In genomic region chr5:143570989-143571388, GRCh38 we compare ENCODE assay signal across 16 cellular contexts.
DNase-seq lines count a peak whose midpoint lies in the region; ATAC-seq and TF ChIP-seq lines count a peak whose summit lies in the region.
"Had no signal": no experiment of that assay in that cellular context is flagged by ENCODE, and none has a peak within 500 bp of the region (broad histone marks: within the 10 kb centered on the region; RNA-seq: fewer than 3 reads in every experiment).

No MANE protein-coding gene starts in this region.

- H3K4me3 ChIP-seq in IMR-90 (ENCODE audit: insufficient read depth, low read depth, low read length) (no peak overlapping the region), OCI-LY7 (ENCODE audit: low read depth, low read length, poor library complexity, severe bottlenecking) (no peak overlapping the region), right cardiac atrium (ENCODE audit: low read length) (no peak overlapping the region)
- H3K4me3 ChIP-seq: K562 had no signal

- H2AFZ ChIP-seq in IMR-90 (replicated peaks; ENCODE audit: low read length, poor library complexity) = peak overlapping the region; percentile 34
- H2AFZ ChIP-seq in OCI-LY7 (ENCODE audit: low read length) = peak overlapping the region; percentile 61; the same call in 1 of the 2 replicates

- POLR2A ChIA-PET in IMR-90 (lab: Charles Lee; ENCODE audit: unreplicated experiment) (no interaction called here), OCI-LY7 (lab: Charles Lee) (interaction anchor here (0.9 to 7.0 kb wide), 4 partner anchors 12 to 23 kb away, joined by 3 to 59 read pairs (median 24); no protein-coding TSS in a partner anchor)

- no peak for TF ChIP-seq CTCF in IMR-90 (conservative IDR thresholded peaks at IDR 0.05; ENCODE audit: low read depth, low read length)
- no peak for TF ChIP-seq CTCF in OCI-LY7 (conservative IDR thresholded peaks at IDR 0.05; ENCODE audit: low read length)
- no peak for TF ChIP-seq CTCF in chondrocyte (IDR thresholded peaks at IDR 0.05)

- no peaks in the 10 kb centered on the region for H3K9me2 ChIP-seq in OCI-LY7 (ENCODE audit: insufficient read depth, low read length)

- CTCF ChIA-PET in IMR-90 (lab: Yijun Ruan, JAX) = no interaction called here
- CTCF ChIA-PET in OCI-LY7 (lab: Charles Lee; ENCODE audit: unreplicated experiment) = interaction anchor here (1.0 kb wide), 1 partner anchor 12 kb away, joined by 3 read pairs; no protein-coding TSS in a partner anchor

- no peak overlapping the region for H3K27ac Mint-ChIP-seq in chondrocyte (ENCODE audit: unreplicated experiment)
- H3K27ac Mint-ChIP-seq: CD4-positive, alpha-beta T cell; H9 had no signal

- no peaks in the 10 kb centered on the region for H3K9me3 Mint-ChIP-seq in chondrocyte (ENCODE audit: low read depth)
- H3K9me3 Mint-ChIP-seq: CD4-positive, alpha-beta T cell; H9 had no signal

- no peaks in the 10 kb centered on the region; the same call in 1 of the 2 replicates for H3K9me1 ChIP-seq in IMR-90 (ENCODE audit: insufficient read depth, low read length)

- peak overlapping the region; percentile 47; the same call in 1 of the 2 replicates for H3K4ac ChIP-seq in IMR-90 (ENCODE audit: low read depth, low read length)

- H3K27ac ChIP-seq in IMR-90 (ENCODE audit: insufficient read depth, low read length) = no peak overlapping the region
- H3K27ac ChIP-seq in OCI-LY7 (ENCODE audit: low read depth, low read length, poor library complexity, severe bottlenecking) = no peak overlapping the region
- H3K27ac ChIP-seq in right cardiac atrium (ENCODE audit: low read length) = no peak overlapping the region

- H3K4me2 ChIP-seq in IMR-90 (ENCODE audit: low read depth, low read length) (no peak overlapping the region), OCI-LY7 (ENCODE audit: low read length) (no peak overlapping the region)

- no peaks in the 10 kb centered on the region for H3K79me1 ChIP-seq in IMR-90 (ENCODE audit: low read depth in 1 of 2, low read length in 2 of 2)

- no peak overlapping the region for H3K4me3 Mint-ChIP-seq in chondrocyte (ENCODE audit: unreplicated experiment)
- H3K4me3 Mint-ChIP-seq: CD4-positive, alpha-beta T cell; H9 had no signal

- H3K23ac ChIP-seq in IMR-90 (ENCODE audit: low read depth, low read length) = no peak overlapping the region

- H3K27me3 ChIP-seq in IMR-90 (ENCODE audit: control insufficient read depth, insufficient read depth, low read length) (no peaks in the 10 kb centered on the region), right cardiac atrium (ENCODE audit: control insufficient read depth, insufficient read depth) (no peaks in the 10 kb centered on the region)
- H3K27me3 ChIP-seq: BE2C had no signal

- H3K79me2 ChIP-seq in OCI-LY7 (ENCODE audit: insufficient read depth, low read depth, low read length) = no peaks in the 10 kb centered on the region

- no peak overlapping the region for H3K9ac ChIP-seq in IMR-90 (ENCODE audit: low read depth, low read length)

- H3K56ac ChIP-seq in IMR-90 (ENCODE audit: extremely low read depth, insufficient read depth, low read length) = no peak overlapping the region

- intact Hi-C loops in IMR-90 (cut with micrococcal nuclease) = no loop called here
- intact Hi-C loops in OCI-LY7 (cut with micrococcal nuclease; ENCODE audit: unreplicated experiment) = no loop called here
- intact Hi-C loops in right cardiac atrium (cut with DNase I) = no loop called here

- no peaks in the 10 kb centered on the region for H3K36me3 Mint-ChIP-seq in chondrocyte (ENCODE audit: low read depth)

- TF ChIP-seq POLR2A in IMR-90 (IDR thresholded peaks at IDR 0.05; ENCODE audit: low read depth, low read length) = no peak

- H4K8ac ChIP-seq in IMR-90 (ENCODE audit: low read depth in 2 of 2, low read length in 2 of 2) = no peak overlapping the region

- in situ Hi-C loops in IMR-90 (cut with MboI; ENCODE audit: low sequenced_read_pairs) = no loop called here

- peak overlapping the region; percentile 20; the same call in 1 of the 2 replicates for H2BK20ac ChIP-seq in IMR-90 (ENCODE audit: low read depth, low read length)

- peak overlapping the region; percentile 60; the same call in 1 of the 2 replicates for H3K14ac ChIP-seq in IMR-90 (replicated peaks; ENCODE audit: low read depth, low read length)

- H4K20me1 ChIP-seq in IMR-90 (ENCODE audit: insufficient read depth, low read length) (no peaks in the 10 kb centered on the region), OCI-LY7 (ENCODE audit: insufficient read depth, low read length) (no peaks in the 10 kb centered on the region)

- H2AK5ac ChIP-seq in IMR-90 (ENCODE audit: low read depth, low read length) = peak overlapping the region; percentile 48; the same call in 1 of the 2 replicates

- H4K5ac ChIP-seq in IMR-90 (ENCODE audit: low read depth, low read length) = no peak overlapping the region

- no peak overlapping the region for H3K18ac ChIP-seq in IMR-90 (ENCODE audit: low read depth, low read length)

- no peaks in the 10 kb centered on the region for H3K4me1 ChIP-seq in IMR-90 (ENCODE audit: control insufficient read depth, insufficient read depth, low read length)
- H3K4me1 ChIP-seq in OCI-LY7 (ENCODE audit: insufficient read depth, low read length, poor library complexity, severe bottlenecking) = peaks cover 29% of the 10 kb centered on the region
- H3K4me1 ChIP-seq in right cardiac atrium (ENCODE audit: control insufficient read depth, insufficient read depth, low read length) = peaks cover 3% of the 10 kb centered on the region
- H3K4me1 ChIP-seq: BE2C had no signal

- no peak for TF ChIP-seq RAD21 in IMR-90 (IDR thresholded peaks at IDR 0.05; ENCODE audit: low read length)

- peaks cover 8% of the 10 kb centered on the region for H3K4me1 Mint-ChIP-seq in chondrocyte (ENCODE audit: low read depth)
- H3K4me1 Mint-ChIP-seq: H9 had no signal

- no peaks in the 10 kb centered on the region for H3K9me3 ChIP-seq in IMR-90 (ENCODE audit: control insufficient read depth, insufficient read depth, low read length)
- no peaks in the 10 kb centered on the region for H3K9me3 ChIP-seq in OCI-LY7 (ENCODE audit: low read length)
- no peaks in the 10 kb centered on the region for H3K9me3 ChIP-seq in right cardiac atrium (ENCODE audit: control insufficient read depth, low read length)
- H3K9me3 ChIP-seq: BE2C had no signal

- no peaks in the 10 kb centered on the region for H3K27me3 Mint-ChIP-seq in chondrocyte (ENCODE audit: low read depth)
- H3K27me3 Mint-ChIP-seq: CD4-positive, alpha-beta T cell had no signal

- DNase-seq in IMR-90 = no peak
- no peak for DNase-seq in OCI-LY7 (ENCODE audit: low spot score)
- peak; percentile 10 for DNase-seq in left kidney (ENCODE audit: low read depth, low spot score)
- DNase-seq in midbrain (lab: John Stamatoyannopoulos, UW) = no peak
- DNase-seq in chondrocyte (ENCODE audit: low spot score) = no peak
- no peak for DNase-seq in right cardiac atrium
- DNase-seq: ACHN; BE2C; C1 segment of cervical spinal cord; CD4-positive, alpha-beta T cell; DMS153; DMS79; GDM1; H9 had no signal

- H2BK15ac ChIP-seq in IMR-90 (ENCODE audit: low read depth, low read length) = no peak overlapping the region

- BruUV-seq in IMR-90 (replicated peaks; lab: Mats Ljungman, UMichigan) (no TSS peak), OCI-LY7 (replicated peaks; lab: Mats Ljungman, UMichigan) (no TSS peak)

- H3K36me3 ChIP-seq in IMR-90 (ENCODE audit: control insufficient read depth, insufficient read depth, low read length) = no peaks in the 10 kb centered on the region
- H3K36me3 ChIP-seq in OCI-LY7 (ENCODE audit: insufficient read depth, low read length) = no peaks in the 10 kb centered on the region
- H3K36me3 ChIP-seq: BE2C had no signal

- no CpG with 5 or more reads among the region's 4 CpGs for WGBS in IMR-90 (ENCODE audit: extremely low coverage in 2 of 2, insufficient read length in 1 of 2), 2 experiments
- WGBS in right cardiac atrium = 89% methylated on average over 4 of the region's 4 CpGs

- H2BK120ac ChIP-seq in IMR-90 (ENCODE audit: low read depth, low read length) = no peak overlapping the region

- H4K91ac ChIP-seq in IMR-90 (ENCODE audit: insufficient read depth, low read depth, low read length) = no peak overlapping the region

- no peak overlapping the region for H2BK5ac ChIP-seq in IMR-90 (ENCODE audit: low read depth, low read length, poor library complexity, severe bottlenecking)

- no peak overlapping the region for H2AK9ac ChIP-seq in IMR-90 (replicated peaks; ENCODE audit: low read depth, low read length, poor library complexity)

- ATAC-seq in IMR-90 (ENCODE audit: low read depth) (no peak), GM18867 (IDR thresholded peaks at IDR 0.05; ENCODE audit: unreplicated experiment) (no peak), right cardiac atrium (no peak)
- ATAC-seq: K562 had no signal

- dilution Hi-C loops in IMR-90 (cut with HindIII; ENCODE audit: low sequenced_read_pairs, unreplicated experiment) = no loop called here

TF ChIP-seq in IMR-90, 13 proteins besides CTCF, POLR2A, EP300 and RAD21 (continues in another document):
- TF ChIP-seq RCOR1 (IDR thresholded peaks at IDR 0.05; ENCODE audit: insufficient replicate concordance, low read length) (no peak), BHLHE40 (IDR thresholded peaks at IDR 0.05; ENCODE audit: low read depth, low read length) (no peak), FOS (IDR thresholded peaks at IDR 0.05; ENCODE audit: low read depth, low read length) (no peak), MXI1 (IDR thresholded peaks at IDR 0.05; ENCODE audit: borderline replicate concordance, low read depth, low read length) (no peak), NFE2L2 (IDR thresholded peaks at IDR 0.05; ENCODE audit: low read depth, low read length) (no peak), MAFK (IDR thresholded peaks at IDR 0.05; ENCODE audit: low read depth, low read length) (no peak), MAZ (IDR thresholded peaks at IDR 0.05; ENCODE audit: borderline replicate concordance, low read depth, low read length) (no peak), CHD1 (IDR thresholded peaks at IDR 0.05; ENCODE audit: low read depth, low read length) (no peak), ELK1 (IDR thresholded peaks at IDR 0.05; ENCODE audit: borderline replicate concordance, low read depth, low read length) (no peak), SMC3 (IDR thresholded peaks at IDR 0.05; ENCODE audit: low read depth, low read length) (no peak), RFX5 (IDR thresholded peaks at IDR 0.05; ENCODE audit: low read depth, low read length) (no peak), CEBPB (IDR thresholded peaks at IDR 0.05; ENCODE audit: low read depth, low read length) (no peak)
